10 cellular contexts compared by ENCODE assay signal in genomic region chr1:67162954-67163353, GRCh38. TPM values are rescaled to one million over a fixed set of nuclear protein-coding genes. Genes with fewer than 3 reads are reported as not detected.
A peak's percentile ranks its signal among the peaks of the same experiment; 100 is the strongest.
DNase-seq lines count a peak whose midpoint lies in the region; ATAC-seq, FAIRE-seq and TF ChIP-seq lines count a peak whose summit lies in the region.
"Had no signal": no experiment of that assay in that cellular context is flagged by ENCODE, and none has a peak within 500 bp of the region (broad histone marks: within the 10 kb centered on the region; RNA-seq: fewer than 3 reads in every experiment).

No MANE protein-coding gene starts in this region.

- H3K9me3 Mint-ChIP-seq in activated naive CD8-positive, alpha-beta T cell treated with anti-CD3 and anti-CD28 coated beads, Interleukin-2, amount 10 ng/mL, durations not matched to agents 7 days and 5 days: peaks cover 5% of the 10 kb centered on the region
- H3K9me3 Mint-ChIP-seq in endothelial cell (ENCODE audit: unreplicated experiment): no peaks in the 10 kb centered on the region
- H3K9me3 Mint-ChIP-seq: brain had no signal

- H3K4me3 Mint-ChIP-seq in activated naive CD8-positive, alpha-beta T cell treated with anti-CD3 and anti-CD28 coated beads, Interleukin-2, amount 10 ng/mL, durations not matched to agents 7 days and 5 days: peak overlapping the region; percentile 36
- no peak overlapping the region for H3K4me3 Mint-ChIP-seq in endothelial cell (ENCODE audit: unreplicated experiment)
- H3K4me3 Mint-ChIP-seq: brain had no signal

- H3K27ac Mint-ChIP-seq in activated naive CD8-positive, alpha-beta T cell treated with anti-CD3 and anti-CD28 coated beads, Interleukin-2, amount 10 ng/mL, durations not matched to agents 7 days and 5 days: peak overlapping the region; percentile 69
- no peak overlapping the region for H3K27ac Mint-ChIP-seq in endothelial cell (ENCODE audit: unreplicated experiment)
- H3K27ac Mint-ChIP-seq: brain had no signal

- POLR2A ChIA-PET in activated naive CD8-positive, alpha-beta T cell treated with anti-CD3 and anti-CD28 coated beads, Interleukin-2, amount 10 ng/mL, durations not matched to agents 7 days and 5 days (lab: Charles Lee): interaction anchor here (0.7 to 1.4 kb wide), 6 partner anchors 8 to 49 kb away, joined by 3 to 5 read pairs (median 4); no protein-coding TSS in a partner anchor

- ATAC-seq in activated naive CD8-positive, alpha-beta T cell treated with anti-CD3 and anti-CD28 coated beads, Interleukin-2, amount 10 ng/mL, durations not matched to agents 7 days and 5 days (ENCODE audit: low read depth): peak; percentile 93
- ATAC-seq in HG02840 (IDR thresholded peaks at IDR 0.05; ENCODE audit: low FRiP score, unreplicated experiment): no peak

- FAIRE-seq in urothelium cell line (lab: Jason Lieb, UNC): no peak

- TF ChIP-seq CTCF in endothelial cell (IDR thresholded peaks at IDR 0.05; ENCODE audit: unreplicated experiment): no peak

- in situ Hi-C loops in G401 (cut with HindIII; ENCODE audit: low sequenced_read_pairs): no loop called here

- peak; percentile 66 for DNase-seq in stimulated activated CD4-positive, alpha-beta T cell treated with anti-CD3 and anti-CD28 coated beads, Interleukin-15, amount 100 ng/mL, for 24 hours
- no peak for DNase-seq in stimulated activated CD4-positive, alpha-beta T cell treated with anti-CD3 and anti-CD28 coated beads, Interleukin-12 subunit alpha, Interleukin-12 subunit beta, amount 100 ng/mL, for 4 hours
- peak; percentile 18 for DNase-seq in HT-29 (ENCODE audit: low spot score)
- DNase-seq in activated naive CD8-positive, alpha-beta T cell treated with anti-CD3 and anti-CD28 coated beads, Interleukin-2, amount 10 ng/mL, durations not matched to agents 7 days and 5 days: no peak
- peak; percentile 63 for DNase-seq in urothelium cell line (ENCODE audit: low spot score)
- DNase-seq in endothelial cell (ENCODE audit: low spot score): no peak
- no peak for DNase-seq in G401 (ENCODE audit: low spot score)

- peaks cover 8% of the 10 kb centered on the region for H3K27me3 Mint-ChIP-seq in activated naive CD8-positive, alpha-beta T cell treated with anti-CD3 and anti-CD28 coated beads, Interleukin-2, amount 10 ng/mL, durations not matched to agents 7 days and 5 days
- no peaks in the 10 kb centered on the region for H3K27me3 Mint-ChIP-seq in endothelial cell (ENCODE audit: unreplicated experiment)

- peaks cover 19% of the 10 kb centered on the region for H3K4me1 Mint-ChIP-seq in activated naive CD8-positive, alpha-beta T cell treated with anti-CD3 and anti-CD28 coated beads, Interleukin-2, amount 10 ng/mL, durations not matched to agents 7 days and 5 days
- H3K4me1 Mint-ChIP-seq in endothelial cell (ENCODE audit: unreplicated experiment): no peaks in the 10 kb centered on the region
- H3K4me1 Mint-ChIP-seq: brain had no signal

- peaks cover 11% of the 10 kb centered on the region for H3K36me3 Mint-ChIP-seq in activated naive CD8-positive, alpha-beta T cell treated with anti-CD3 and anti-CD28 coated beads, Interleukin-2, amount 10 ng/mL, durations not matched to agents 7 days and 5 days
- no peaks in the 10 kb centered on the region for H3K36me3 Mint-ChIP-seq in endothelial cell (ENCODE audit: low read depth, unreplicated experiment)
- H3K36me3 Mint-ChIP-seq: brain had no signal

RNA-seq across cellular contexts. Expression of gene IL23R, which starts 3.3 kb away (rescaled TPM):
- total RNA-seq in HT-29 (2014; rRNA removed; shearing (Covaris generic)): not detected in 2 replicates
- under 1 TPM in 1 of 2 experiments, not detected in 1; 0.19 TPM for total RNA-seq in activated naive CD8-positive, alpha-beta T cell treated with anti-CD3 and anti-CD28 coated beads, Interleukin-2, amount 10 ng/mL, durations not matched to agents 7 days and 5 days
- not detected for total RNA-seq in endothelial cell (ENCODE audit: unreplicated experiment)
- total RNA-seq in G401 (2014; rRNA removed; shearing (Covaris generic)): not detected in 2 replicates
- total RNA-seq: subcutaneous adipose tissue had no signal

RNA-seq across cellular contexts. Expression of gene C1orf141, which starts 28.2 kb away (rescaled TPM):
- total RNA-seq in HT-29 (2014; rRNA removed; shearing (Covaris generic)): not detected in 2 replicates
- not detected for total RNA-seq in activated naive CD8-positive, alpha-beta T cell treated with anti-CD3 and anti-CD28 coated beads, Interleukin-2, amount 10 ng/mL, durations not matched to agents 7 days and 5 days
- not detected for total RNA-seq in endothelial cell (ENCODE audit: unreplicated experiment)
- total RNA-seq in G401 (2014; rRNA removed; shearing (Covaris generic)): not detected in 2 replicates

Comparison
In these comparisons a context has a peak if more than half of its experiments do, and no peak if none do; other contexts are left out.
1. DNase-seq: peak in stimulated activated CD4-positive, alpha-beta T cell treated with anti-CD3 and anti-CD28 coated beads, Interleukin-15, amount 100 ng/mL, for 24 hours (single experiment), HT-29 (single experiment) and urothelium cell line (single experiment); none in stimulated activated CD4-positive, alpha-beta T cell treated with anti-CD3 and anti-CD28 coated beads, Interleukin-12 subunit alpha, Interleukin-12 subunit beta, amount 100 ng/mL, for 4 hours (single experiment), activated naive CD8-positive, alpha-beta T cell treated with anti-CD3 and anti-CD28 coated beads, Interleukin-2, amount 10 ng/mL, durations not matched to agents 7 days and 5 days (single experiment), endothelial cell (single experiment) and G401 (single experiment).